1 cellular context compared by ENCODE assay signal in genomic region chr19:41577144-41577830, GRCh38.
TF ChIP-seq lines count a peak whose summit lies in the region.

No MANE protein-coding gene starts in this region.

TF ChIP-seq in SK-N-SH, 30 proteins besides CTCF, POLR2A, EP300 and RAD21:
- TF ChIP-seq TCF12 (IDR thresholded peaks at IDR 0.05) (no peak), CHD2 (IDR thresholded peaks at IDR 0.05; ENCODE audit: low read length, partially characterized antibody) (no peak), FOXM1 (IDR thresholded peaks at IDR 0.05; ENCODE audit: low read depth) (no peak), REST (IDR thresholded peaks at IDR 0.05; ENCODE audit: low read depth, low read length) (no peak), FOXJ3 (CRISPR knock-in tag; IDR thresholded peaks at IDR 0.05) (no peak), POLR2AphosphoS5 (IDR thresholded peaks at IDR 0.05; ENCODE audit: low read depth, low read length) (no peak), RFX5 (IDR thresholded peaks at IDR 0.05; ENCODE audit: low read length) (no peak), USF1 (IDR thresholded peaks at IDR 0.05; ENCODE audit: borderline replicate concordance, low read depth) (no peak), USF2 (IDR thresholded peaks at IDR 0.05; ENCODE audit: borderline replicate concordance, low read depth, low read length) (no peak)
